8 cellular contexts compared by ENCODE assay signal in the genomic region with DNA sequence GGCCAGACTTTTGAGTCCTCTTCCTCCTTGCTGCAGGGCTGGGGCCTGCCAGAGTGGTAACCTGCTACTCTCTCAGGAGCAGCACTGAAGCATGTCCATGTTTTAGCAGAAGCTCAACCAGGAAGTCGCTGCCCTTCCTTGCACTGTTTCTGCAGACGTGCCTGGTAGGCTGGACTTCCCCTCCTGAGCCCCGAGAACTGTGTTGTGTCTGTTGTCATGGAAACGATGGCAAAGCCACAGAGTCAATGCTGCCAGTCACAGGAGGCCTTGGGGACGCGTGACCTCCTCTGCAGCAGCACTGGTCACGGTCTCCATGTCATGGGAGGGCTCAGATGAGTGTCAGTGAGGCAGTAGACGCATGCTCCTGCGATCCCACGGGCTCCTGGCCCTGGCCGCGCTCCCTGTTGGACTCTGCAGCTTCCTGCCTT.
DNase-seq lines count a peak whose midpoint lies in the region; ATAC-seq and TF ChIP-seq lines count a peak whose summit lies in the region.

No MANE protein-coding gene starts in this region.

- WGBS in lower leg skin, 2 donors, result 27 to 40% methylated on average over 4 to 12 of the region's 12 CpGs

- TF ChIP-seq CTCF in coronary artery (IDR thresholded peaks at IDR 0.05) (no peak), lower leg skin (IDR thresholded peaks at IDR 0.05) (no peak)

- DNase-seq in COLO668 (lab: John Stamatoyannopoulos, UW; ENCODE audit: unreplicated experiment) (peak; percentile 54), coronary artery (ENCODE audit: low spot score) (peak; percentile 91), lower leg skin (ENCODE audit: low spot score in 2 of 2) (peak; percentile 85 to 91), NCI-H2107 (lab: John Stamatoyannopoulos, UW) (no peak)
- peak; percentile 47 to 71 (median 66) for DNase-seq in activated CD4-positive, CD25-positive, alpha-beta regulatory T cell (lab: John Stamatoyannopoulos, UW)
- peak; percentile 31 to 61 (median 47) for DNase-seq in stimulated activated CD4-positive, alpha-beta T cell treated with anti-CD3 and anti-CD28 coated beads, TNF-alpha, amount 100 ng/mL, for 24 hours (ENCODE audit: low read depth in 3 of 3)

- peak overlapping the region in 1 of 2 donors; percentile 74 for H3K27ac ChIP-seq in coronary artery

- H3K4me3 ChIP-seq in coronary artery (peak overlapping the region; percentile 21), lower leg skin (ENCODE audit: low read depth, poor library complexity, severe bottlenecking) (no peak overlapping the region)

- intact Hi-C loops in lower leg skin (cut with DNase I; ENCODE audit: low total_unique reads), result no loop called here

- TF ChIP-seq POLR2A in lower leg skin (IDR thresholded peaks at IDR 0.05), result no peak

- ATAC-seq in GM19455 (IDR thresholded peaks at IDR 0.05; ENCODE audit: unreplicated experiment) (peak; percentile 98), HG03558 (IDR thresholded peaks at IDR 0.05; ENCODE audit: extremely low read depth, unreplicated experiment) (peak; percentile 99)
